ENCODE assay signal across 21 cellular contexts in the genomic region with DNA sequence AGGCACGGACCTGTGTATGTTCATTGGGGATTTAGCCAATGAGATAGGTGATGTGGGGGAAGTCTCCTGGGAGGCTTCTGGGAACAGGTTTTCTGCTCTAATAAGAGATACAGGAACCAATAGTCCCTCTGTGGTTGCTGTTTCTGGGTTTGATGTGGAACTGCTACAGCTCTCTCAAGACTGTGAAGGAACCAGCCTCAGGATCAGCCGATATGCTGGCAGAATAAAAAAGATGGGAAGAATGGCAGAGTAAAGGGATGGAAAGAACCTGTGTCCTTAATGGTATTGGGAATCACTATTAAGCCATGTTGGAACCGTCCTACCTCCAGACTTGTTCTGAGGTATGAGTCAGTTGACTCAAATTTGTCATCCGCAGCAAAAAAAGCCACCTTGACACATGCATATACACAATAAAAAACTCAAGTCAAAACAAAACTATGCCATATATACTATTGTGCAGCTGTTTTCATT.
DNase-seq lines count a peak whose midpoint lies in the region; ATAC-seq and TF ChIP-seq lines count a peak whose summit lies in the region.
"Had no signal": no experiment of that assay in that cellular context is flagged by ENCODE, and none has a peak within 500 bp of the region (broad histone marks: within the 10 kb centered on the region; RNA-seq: fewer than 3 reads in every experiment).

No MANE protein-coding gene starts in this region.

- no peak for DNase-seq in activated CD4-positive, CD25-positive, alpha-beta regulatory T cell treated with anti-CD3 and anti-CD28 coated beads, Interleukin-2, amount 50 U/mL, for 72 hours
- DNase-seq in stimulated activated effector memory CD8-positive, alpha-beta T cell treated with anti-CD3 and anti-CD28 coated beads, Interleukin-12 subunit alpha, Interleukin-12 subunit beta, amount 100 ng/mL, for 72 hours (ENCODE audit: low spot score in 2 of 2): no peak
- no peak for DNase-seq in H7
- no peak for DNase-seq in COLO668 (lab: John Stamatoyannopoulos, UW; ENCODE audit: unreplicated experiment)
- DNase-seq in dorsolateral prefrontal cortex: no peak
- DNase-seq: activated CD4-positive, alpha-beta memory T cell treated with anti-CD3 and anti-CD28 coated beads, Interleukin-2, amount 10 ng/mL, durations not matched to agents 7 days and 5 days; activated naive CD8-positive, alpha-beta T cell treated with anti-CD3 and anti-CD28 coated beads for 36 hours; AML-193; endodermal cell; Kasumi-1; posterior cingulate gyrus; stimulated activated CD4-positive, alpha-beta T cell treated with anti-CD3 and anti-CD28 coated beads, Interleukin-2, amount 100 ng/mL, for 24 hours; T-cell had no signal

- no peak overlapping the region for H3K27ac ChIP-seq in dorsolateral prefrontal cortex
- H3K27ac ChIP-seq: 22Rv1 had no signal

- no peaks in the 10 kb centered on the region for H3K27me3 ChIP-seq in H7 (ENCODE audit: control insufficient read depth, insufficient read depth, low read length)
- H3K27me3 ChIP-seq in dorsolateral prefrontal cortex: no peaks in the 10 kb centered on the region

- no peak overlapping the region for H3K4me3 ChIP-seq in H7 (ENCODE audit: insufficient read depth, low read depth, low read length)
- no peak overlapping the region for H3K4me3 ChIP-seq in dorsolateral prefrontal cortex

- no peak overlapping the region for H3K4me3 Mint-ChIP-seq in stimulated activated effector memory CD8-positive, alpha-beta T cell treated with anti-CD3 and anti-CD28 coated beads, Interleukin-12 subunit alpha, Interleukin-12 subunit beta, amount 100 ng/mL, for 72 hours
- H3K4me3 Mint-ChIP-seq: activated CD4-positive, alpha-beta memory T cell treated with anti-CD3 and anti-CD28 coated beads, Interleukin-2, amount 10 ng/mL, durations not matched to agents 7 days and 5 days; activated naive CD8-positive, alpha-beta T cell treated with anti-CD3 and anti-CD28 coated beads for 36 hours; brain; endodermal cell; mesothelial cell of epicardium; natural killer cell treated with Interleukin-12 subunit alpha and Interleukin-12 subunit beta and Interleukin-15 and Interleukin-18, amount 100 ng/mL, for 72 hours; T-cell had no signal

- ATAC-seq in activated CD4-positive, CD25-positive, alpha-beta regulatory T cell treated with anti-CD3 and anti-CD28 coated beads, Interleukin-2, amount 50 U/mL, for 24 hours: peak; percentile 78 to 91
- ATAC-seq in HG02759 (IDR thresholded peaks at IDR 0.05; ENCODE audit: unreplicated experiment) (peak; percentile 49), HG03571 (IDR thresholded peaks at IDR 0.05; ENCODE audit: unreplicated experiment) (peak; percentile 56)
- peak; percentile 96 for ATAC-seq in stimulated activated effector memory CD8-positive, alpha-beta T cell treated with anti-CD3 and anti-CD28 coated beads, Interleukin-12 subunit alpha, Interleukin-12 subunit beta, amount 100 ng/mL, for 72 hours
- ATAC-seq: Right ventricle myocardium inferior, T-cell had no signal

- no peaks in the 10 kb centered on the region; the same call in 1 of the 2 replicates for H3K36me3 ChIP-seq in H7 (replicated peaks; ENCODE audit: control insufficient read depth, insufficient read depth, low read length)

- peaks cover 7% of the 10 kb centered on the region for H3K4me1 Mint-ChIP-seq in stimulated activated effector memory CD8-positive, alpha-beta T cell treated with anti-CD3 and anti-CD28 coated beads, Interleukin-12 subunit alpha, Interleukin-12 subunit beta, amount 100 ng/mL, for 72 hours
- H3K4me1 Mint-ChIP-seq: activated naive CD8-positive, alpha-beta T cell treated with anti-CD3 and anti-CD28 coated beads for 36 hours; brain had no signal

- peaks cover 22% of the 10 kb centered on the region for H3K36me3 Mint-ChIP-seq in stimulated activated effector memory CD8-positive, alpha-beta T cell treated with anti-CD3 and anti-CD28 coated beads, Interleukin-12 subunit alpha, Interleukin-12 subunit beta, amount 100 ng/mL, for 72 hours
- H3K36me3 Mint-ChIP-seq: natural killer cell treated with Interleukin-12 subunit alpha and Interleukin-12 subunit beta and Interleukin-15 and Interleukin-18, amount 100 ng/mL, for 72 hours had no signal

- H3K27ac Mint-ChIP-seq in stimulated activated effector memory CD8-positive, alpha-beta T cell treated with anti-CD3 and anti-CD28 coated beads, Interleukin-12 subunit alpha, Interleukin-12 subunit beta, amount 100 ng/mL, for 72 hours: no peak overlapping the region
- H3K27ac Mint-ChIP-seq: activated CD4-positive, alpha-beta memory T cell treated with anti-CD3 and anti-CD28 coated beads, Interleukin-2, amount 10 ng/mL, durations not matched to agents 7 days and 5 days; activated naive CD8-positive, alpha-beta T cell treated with anti-CD3 and anti-CD28 coated beads for 36 hours; brain; endodermal cell; mesothelial cell of epicardium; natural killer cell treated with Interleukin-12 subunit alpha and Interleukin-12 subunit beta and Interleukin-15 and Interleukin-18, amount 100 ng/mL, for 72 hours; T-cell had no signal

- no peak for TF ChIP-seq CTCF in dorsolateral prefrontal cortex (IDR thresholded peaks at IDR 0.05 in 54 of 56, conservative IDR thresholded peaks at IDR 0.05 in 2 of 56; ENCODE audit: low read depth in 1 of 56, partially characterized antibody in 56 of 56)

- no peaks in the 10 kb centered on the region for H3K9me3 Mint-ChIP-seq in stimulated activated effector memory CD8-positive, alpha-beta T cell treated with anti-CD3 and anti-CD28 coated beads, Interleukin-12 subunit alpha, Interleukin-12 subunit beta, amount 100 ng/mL, for 72 hours
- H3K9me3 Mint-ChIP-seq: activated CD4-positive, alpha-beta memory T cell treated with anti-CD3 and anti-CD28 coated beads, Interleukin-2, amount 10 ng/mL, durations not matched to agents 7 days and 5 days; activated naive CD8-positive, alpha-beta T cell treated with anti-CD3 and anti-CD28 coated beads for 36 hours; brain; endodermal cell; mesothelial cell of epicardium; natural killer cell treated with Interleukin-12 subunit alpha and Interleukin-12 subunit beta and Interleukin-15 and Interleukin-18, amount 100 ng/mL, for 72 hours; T-cell had no signal

- intact Hi-C loops in dorsolateral prefrontal cortex (cut with DNase I): no loop called here
